Comparison of ENCODE assay signal across 20 cellular contexts in the genomic region with DNA sequence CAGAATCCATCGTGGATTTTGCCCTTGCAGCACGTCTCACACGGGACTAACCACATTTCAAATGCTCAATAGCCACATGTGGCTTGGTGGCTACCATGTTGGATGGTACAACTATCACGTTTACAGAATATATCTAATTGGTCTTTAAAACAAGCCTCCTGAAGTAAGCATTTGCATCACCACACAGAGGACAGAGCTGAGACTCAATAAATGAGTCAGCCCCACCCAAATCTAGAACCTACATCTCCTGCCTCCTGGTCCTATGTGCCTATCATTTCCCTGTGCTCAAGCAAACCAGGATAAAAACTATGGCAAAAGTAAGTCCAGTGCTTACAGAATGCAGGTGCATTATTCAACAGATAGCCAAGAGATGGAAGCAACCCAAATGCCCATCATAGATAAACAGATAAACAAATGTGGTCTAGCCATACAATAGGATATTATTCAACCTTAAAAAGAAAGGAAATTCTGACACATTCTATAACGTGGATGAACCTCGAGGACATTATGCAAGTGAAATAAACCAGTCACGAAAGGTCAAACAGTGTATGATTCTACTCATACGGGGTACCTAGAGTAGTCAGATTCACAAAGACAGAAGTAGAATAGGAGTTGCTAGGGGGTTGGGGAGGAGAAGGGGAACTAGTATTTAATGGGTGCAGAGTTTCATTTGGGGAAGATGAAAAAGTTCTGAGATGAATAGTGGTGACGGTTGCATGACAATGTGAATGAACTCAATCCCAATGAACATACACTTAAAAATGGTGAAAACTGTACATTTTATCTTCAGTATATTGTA. TPM values are rescaled to one million over a fixed set of nuclear protein-coding genes. Genes with fewer than 3 reads are reported as not detected.
DNase-seq lines count a peak whose midpoint lies in the region; ATAC-seq and TF ChIP-seq lines count a peak whose summit lies in the region.
"Had no signal": no experiment of that assay in that cellular context is flagged by ENCODE, and none has a peak within 500 bp of the region (broad histone marks: within the 10 kb centered on the region; RNA-seq: fewer than 3 reads in every experiment).

No MANE protein-coding gene starts in this region.

- H3K4me3 Mint-ChIP-seq in progenitor cell of endocrine pancreas (ENCODE audit: low read depth) = no peak overlapping the region
- H3K4me3 Mint-ChIP-seq: B cell had no signal

- TF ChIP-seq CTCF in progenitor cell of endocrine pancreas (IDR thresholded peaks at IDR 0.05; ENCODE audit: unreplicated experiment) = no peak

- H3K4me1 Mint-ChIP-seq in progenitor cell of endocrine pancreas (ENCODE audit: low read depth) = peaks cover 23% of the 10 kb centered on the region
- H3K4me1 Mint-ChIP-seq: B cell had no signal

- ATAC-seq in GM18867 (IDR thresholded peaks at IDR 0.05; ENCODE audit: unreplicated experiment) = peak; percentile 49
- peak; percentile 74 for ATAC-seq in GM21786 (IDR thresholded peaks at IDR 0.05; ENCODE audit: unreplicated experiment)
- no peak for ATAC-seq in GM21367 (IDR thresholded peaks at IDR 0.05; ENCODE audit: unreplicated experiment)
- no peak for ATAC-seq in HG03139 (IDR thresholded peaks at IDR 0.05; ENCODE audit: unreplicated experiment)
- ATAC-seq: activated CD4-positive, CD25-positive, alpha-beta regulatory T cell treated with anti-CD3 and anti-CD28 coated beads, Interleukin-2, amount 50 U/mL, for 24 hours had no signal

- no peaks in the 10 kb centered on the region for H3K9me3 Mint-ChIP-seq in progenitor cell of endocrine pancreas (ENCODE audit: low read depth)

- H3K36me3 Mint-ChIP-seq in progenitor cell of endocrine pancreas (ENCODE audit: insufficient read depth) = no peaks in the 10 kb centered on the region

- DNase-seq in NOMO-1 (lab: John Stamatoyannopoulos, UW; ENCODE audit: unreplicated experiment in 2 of 2) (peak; percentile 22 to 51), progenitor cell of endocrine pancreas (ENCODE audit: low spot score, unreplicated experiment) (no peak), putamen (ENCODE audit: low spot score) (no peak), T-helper 1 cell (no peak)
- DNase-seq: activated naive CD4-positive, alpha-beta T cell treated with Interleukin-2 at 50 U/mL for 16 hours; foreskin melanocyte; GDM1; left ventricle myocardium inferior; NCI-H1417 treated with DMSO at 0.1 percent for 48 hours; NCI-H226; SJCRH30; small intestine; stimulated activated naive CD4-positive, alpha-beta T cell had no signal

- peak overlapping the region; percentile 25 for H3K27ac Mint-ChIP-seq in progenitor cell of endocrine pancreas
- H3K27ac Mint-ChIP-seq: B cell had no signal

- no peaks in the 10 kb centered on the region for H3K27me3 Mint-ChIP-seq in progenitor cell of endocrine pancreas

RNA-seq across cellular contexts. Expression of gene SRGAP3, which starts 43.9 kb away (rescaled TPM):
- 20.7 and 21.4 TPM in 2 replicates for total RNA-seq in progenitor cell of endocrine pancreas
- total RNA-seq: endothelial cell of umbilical vein, SJCRH30 had no signal

Comparison
In these comparisons a context has a peak if more than half of its experiments do, and no peak if none do; other contexts are left out.
1. ATAC-seq: peak in GM18867 (single experiment) and GM21786 (single experiment); none in GM21367 (single experiment) and HG03139 (single experiment).
2. DNase-seq: peak in NOMO-1 (2 of 2); none in progenitor cell of endocrine pancreas (single experiment), putamen (single experiment) and T-helper 1 cell (0 of 5).